ENCODE assay signal across 7 cellular contexts in the genomic region with DNA sequence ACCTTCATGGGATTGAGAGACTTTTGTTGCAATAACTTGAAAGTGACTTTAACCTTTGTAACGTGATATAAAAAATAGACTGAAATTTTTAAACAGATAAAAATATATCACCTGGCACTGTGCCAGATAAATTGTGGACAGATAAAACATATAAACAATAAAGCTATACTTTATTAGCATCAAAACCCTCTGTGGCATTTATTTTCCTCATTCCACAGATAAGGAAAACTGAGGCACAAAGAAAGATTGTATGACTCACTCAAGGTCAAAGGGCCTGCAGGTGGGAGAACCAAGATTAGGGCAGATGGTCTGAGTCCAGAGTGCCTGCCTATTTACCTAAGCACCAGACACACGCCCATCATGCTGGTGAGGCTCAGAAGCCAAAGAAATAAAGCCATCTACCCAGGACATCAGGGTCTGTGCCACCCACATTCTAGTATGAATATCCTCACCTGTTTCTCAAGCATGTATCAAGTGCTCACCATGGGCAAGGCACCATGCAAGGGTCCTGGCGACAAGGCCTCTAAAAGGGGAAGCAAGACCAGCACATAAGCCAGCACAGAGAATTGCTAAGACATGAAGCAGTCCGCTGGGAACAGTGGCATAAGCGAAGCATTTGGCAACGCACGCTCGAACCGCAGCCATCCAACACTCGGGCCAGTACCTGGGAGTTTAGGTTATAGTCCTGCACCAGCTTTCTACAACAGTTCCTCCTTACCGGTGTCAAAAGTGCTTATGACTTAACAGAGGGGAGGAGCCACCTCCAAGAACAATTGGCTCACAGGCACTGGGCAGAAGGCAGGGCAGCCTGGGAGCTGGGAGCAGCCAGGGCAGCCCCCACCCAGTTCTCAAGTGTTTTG. TPM values are rescaled to one million over a fixed set of nuclear protein-coding genes. Genes with fewer than 3 reads are reported as not detected.
DNase-seq lines count a peak whose midpoint lies in the region; ATAC-seq and TF ChIP-seq lines count a peak whose summit lies in the region.

No MANE protein-coding gene starts in this region.

- H3K9ac ChIP-seq in H9 (ENCODE audit: extremely low read depth, insufficient read length, low read length) = no peak overlapping the region

- DNase-seq in H9 (no peak), NCI-H69 (lab: John Stamatoyannopoulos, UW) (peak; percentile 96), astrocyte of the cerebellum (ENCODE audit: low read depth) (no peak), kidney tubule cell (ENCODE audit: low spot score) (peak; percentile 73)
- DNase-seq in stimulated activated naive CD8-positive, alpha-beta T cell treated with anti-CD3 and anti-CD28 coated beads, Interleukin-15, amount 100 ng/mL, for 72 hours = peak in 1 of 2 donors; percentile 33
- no peak for DNase-seq in activated CD8-positive, alpha-beta memory T cell treated with anti-CD3 and anti-CD28 coated beads for 24 hours

- peak overlapping the region; percentile 56 for H2AK5ac ChIP-seq in H9 (ENCODE audit: insufficient read length, low read length)

- no peak overlapping the region for H3K23ac ChIP-seq in H9 (ENCODE audit: insufficient read length, low read depth, low read length)

- peaks cover 51% of the 10 kb centered on the region; the same call in 1 of the 2 replicates for H3K79me2 ChIP-seq in H9 (ENCODE audit: insufficient read depth, low read length)

- H3K27ac Mint-ChIP-seq in H9 = peak overlapping the region; percentile 94 to 99 (median 95)
- H3K27ac Mint-ChIP-seq in stimulated activated naive CD8-positive, alpha-beta T cell treated with anti-CD3 and anti-CD28 coated beads, Interleukin-15, amount 100 ng/mL, for 72 hours = peak overlapping the region; percentile 90 to 94

- H3K79me1 ChIP-seq in H9 (ENCODE audit: insufficient read depth, low read depth, low read length, poor library complexity, severe bottlenecking) = peaks cover 7% of the 10 kb centered on the region

- no peak overlapping the region for H2BK5ac ChIP-seq in H9 (ENCODE audit: insufficient read length, low read length)

- no peak overlapping the region for H2AFZ ChIP-seq in H9 (ENCODE audit: low read length)

- ATAC-seq in stimulated activated naive CD8-positive, alpha-beta T cell treated with anti-CD3 and anti-CD28 coated beads, Interleukin-15, amount 100 ng/mL, for 72 hours = peak; percentile 57
- ATAC-seq in HG03354 (IDR thresholded peaks at IDR 0.05; ENCODE audit: poor library complexity, severe bottlenecking, unreplicated experiment) = no peak

- in situ Hi-C loops in astrocyte of the cerebellum (cut with HindIII; ENCODE audit: low sequenced_read_pairs) = loop anchor here (5.0 to 10.0 kb wide), 2 partner anchors 72 to 95 kb away; no protein-coding TSS in a partner anchor

- H4K8ac ChIP-seq in H9 (replicated peaks; ENCODE audit: insufficient read length, low read depth, low read length) = no peak overlapping the region

- H2BK15ac ChIP-seq in H9 (ENCODE audit: low read depth, low read length) = peak overlapping the region; percentile 93; the same call in 1 of the 2 replicates

- H4K20me1 ChIP-seq in H9 (ENCODE audit: control insufficient read depth, insufficient read depth, insufficient read length) = peaks cover 3% of the 10 kb centered on the region

- H3K4me3 Mint-ChIP-seq in H9 = peak overlapping the region in 1 of 2 experiments; percentile 75; a peak in 2 of 5 replicates
- H3K4me3 Mint-ChIP-seq in stimulated activated naive CD8-positive, alpha-beta T cell treated with anti-CD3 and anti-CD28 coated beads, Interleukin-15, amount 100 ng/mL, for 72 hours = peak overlapping the region; percentile 82 to 88

- H3K4me1 Mint-ChIP-seq in H9 = peaks cover 76 to 89% of the 10 kb centered on the region in 2 experiments
- peaks cover 100% of the 10 kb centered on the region for H3K4me1 Mint-ChIP-seq in stimulated activated naive CD8-positive, alpha-beta T cell treated with anti-CD3 and anti-CD28 coated beads, Interleukin-15, amount 100 ng/mL, for 72 hours

- no peak overlapping the region for H3K4ac ChIP-seq in H9 (ENCODE audit: low read depth, low read length)

- peak overlapping the region; percentile 69 for H2BK12ac ChIP-seq in H9 (ENCODE audit: insufficient read length, low read depth, low read length)

- no peak overlapping the region for H4K91ac ChIP-seq in H9 (ENCODE audit: insufficient read length, low read depth, low read length)

- H2BK20ac ChIP-seq in H9 (ENCODE audit: low read depth, low read length, poor library complexity, severe bottlenecking) = no peak overlapping the region

- no peak overlapping the region for H3K14ac ChIP-seq in H9 (ENCODE audit: insufficient read depth, low read length)

- no peaks in the 10 kb centered on the region; a peak in 1 of 5 replicates for H3K9me3 Mint-ChIP-seq in H9
- H3K9me3 Mint-ChIP-seq in stimulated activated naive CD8-positive, alpha-beta T cell treated with anti-CD3 and anti-CD28 coated beads, Interleukin-15, amount 100 ng/mL, for 72 hours = no peaks in the 10 kb centered on the region

- H3T11ph ChIP-seq in H9 (ENCODE audit: low read length) = no peak overlapping the region

- no peak overlapping the region for H4K5ac ChIP-seq in H9 (ENCODE audit: insufficient read length, low read depth, low read length)

- no peaks in the 10 kb centered on the region for H3K27me3 Mint-ChIP-seq in H9 (ENCODE audit: low read depth)
- no peaks in the 10 kb centered on the region for H3K27me3 Mint-ChIP-seq in stimulated activated naive CD8-positive, alpha-beta T cell treated with anti-CD3 and anti-CD28 coated beads, Interleukin-15, amount 100 ng/mL, for 72 hours

- H3K56ac ChIP-seq in H9 (ENCODE audit: insufficient read length, low read depth, low read length) = no peak overlapping the region

- peak overlapping the region; percentile 82 for H3K18ac ChIP-seq in H9 (ENCODE audit: insufficient read length, low read depth, low read length)

- peak overlapping the region; percentile 4 for H3K4me3 ChIP-seq in astrocyte of the cerebellum (ENCODE audit: low read depth, low read length)

- H3K23me2 ChIP-seq in H9 (ENCODE audit: insufficient read length, low read depth, low read length, poor library complexity, severe bottlenecking) = no peaks in the 10 kb centered on the region

- H3K4me2 ChIP-seq in H9 (ENCODE audit: insufficient read depth, insufficient read length, low read length) = no peak overlapping the region

- H3K27ac ChIP-seq in H9 (ENCODE audit: insufficient read length, low read depth, low read length) = peak overlapping the region; percentile 93

- no peaks in the 10 kb centered on the region for H3K27me3 ChIP-seq in H9 (ENCODE audit: insufficient read depth, low read length)

- no peak overlapping the region for H2BK120ac ChIP-seq in H9 (ENCODE audit: low read depth, low read length, poor library complexity, severe bottlenecking)

- H3K36me3 Mint-ChIP-seq in H9 (ENCODE audit: insufficient read depth in 1 of 3, low read depth in 3 of 3) = peaks cover 12 to 16% (median 15%) of the 10 kb centered on the region in 3 experiments; a peak in 6 of 7 replicates

- TF ChIP-seq CTCF in H9 (conservative IDR thresholded peaks at IDR 0.05) = no peak
- no peak for TF ChIP-seq CTCF in astrocyte of the cerebellum (IDR thresholded peaks at IDR 0.05; ENCODE audit: low read depth, low read length, missing control alignments)

- no peaks in the 10 kb centered on the region for H3K9me3 ChIP-seq in H9 (ENCODE audit: control insufficient read depth, low read depth, low read length)

- WGBS in H9 (ENCODE audit: extremely low coverage, insufficient read length, low lambda C conversion rate) = no CpG with 5 or more reads among the region's 11 CpGs

- H3K4me1 ChIP-seq in H9 (ENCODE audit: insufficient read depth, low read length) = peaks cover 31% of the 10 kb centered on the region

RNA-seq across cellular contexts. Expression of a gene that starts 17.6 kb away (rescaled TPM):
- total RNA-seq in H9 (2021) = 243 and 266 TPM in 2 replicates

Comparison
In these comparisons a context has a peak if more than half of its experiments do, and no peak if none do; other contexts are left out.
1. DNase-seq: peak in NCI-H69 (single experiment) and kidney tubule cell (single experiment); none in H9 (single experiment), astrocyte of the cerebellum (single experiment) and activated CD8-positive, alpha-beta memory T cell treated with anti-CD3 and anti-CD28 coated beads for 24 hours (single experiment).